Comparison of ENCODE assay signal across 1 cellular context in genomic region chr19:40570313-40571004, GRCh38.
TF ChIP-seq lines count a peak whose summit lies in the region.

No MANE protein-coding gene starts in this region.

TF ChIP-seq in K562, 482 proteins besides CTCF, POLR2A, EP300 and RAD21 (continued from another document and continues in another):
- TF ChIP-seq ZNF407 (IDR thresholded peaks at IDR 0.05; ENCODE audit: low read depth) (no peak), ZNF830 (CRISPR knock-in tag; IDR thresholded peaks at IDR 0.05) (no peak), NR4A1 (CRISPR knock-in tag; IDR thresholded peaks at IDR 0.05) (no peak), NR4A1 (tag; IDR thresholded peaks at IDR 0.05) (0 out of 2 replicates have a peak, but pooled peaks have one; percentile 42), ELK1 (CRISPR knock-in tag; IDR thresholded peaks at IDR 0.05) (no peak), RB1 (IDR thresholded peaks at IDR 0.05; ENCODE audit: low read depth) (peak; percentile 85), HMGN3 (IDR thresholded peaks at IDR 0.05; ENCODE audit: borderline replicate concordance, extremely low read depth, insufficient read length, low read depth, low read length) (peak; percentile 85), HES1 (IDR thresholded peaks at IDR 0.05; ENCODE audit: low read depth) (no peak), MBD1 (CRISPR knock-in tag; IDR thresholded peaks at IDR 0.05) (no peak), ZBTB49 (CRISPR knock-in tag; IDR thresholded peaks at IDR 0.05; ENCODE audit: borderline replicate concordance) (no peak), CXXC5 (CRISPR knock-in tag; IDR thresholded peaks at IDR 0.05) (peak; percentile 78), POLR2G (IDR thresholded peaks at IDR 0.05; ENCODE audit: low read depth, low read length) (peak; percentile 78), VEZF1 (CRISPR knock-in tag; IDR thresholded peaks at IDR 0.05) (peak; percentile 92), MTF1 (CRISPR knock-in tag; IDR thresholded peaks at IDR 0.05; ENCODE audit: borderline replicate concordance) (no peak), ESRRA (IDR thresholded peaks at IDR 0.05; ENCODE audit: borderline replicate concordance, low read depth) (peak; percentile 95; the same call in 1 of the 2 replicates), GMEB1 (CRISPR knock-in tag; IDR thresholded peaks at IDR 0.05) (0 out of 2 replicates have a peak, but pooled peaks have one; percentile 25), TSHZ1 (CRISPR knock-in tag; IDR thresholded peaks at IDR 0.05) (no peak), FOS (IDR thresholded peaks at IDR 0.05; ENCODE audit: extremely low read depth, insufficient read length) (peak; percentile 54), ASH1L (IDR thresholded peaks at IDR 0.05; ENCODE audit: borderline replicate concordance, low read depth, partially characterized antibody) (no peak), ZNF133 (CRISPR knock-in tag; IDR thresholded peaks at IDR 0.05) (no peak), TBP (optimal IDR thresholded peaks at IDR 0.05; ENCODE audit: low read depth, low read length) (peak; percentile 79), ERF (CRISPR knock-in tag; IDR thresholded peaks at IDR 0.05) (no peak), BDP1 (IDR thresholded peaks at IDR 0.05; ENCODE audit: insufficient read depth, insufficient read length) (no peak), CHD1 (IDR thresholded peaks at IDR 0.05; ENCODE audit: low read length) (no peak), ZNF263 (CRISPR knock-in tag; IDR thresholded peaks at IDR 0.05; ENCODE audit: borderline replicate concordance) (no peak), RNF2 (IDR thresholded peaks at IDR 0.05) (no peak), HCFC1 (IDR thresholded peaks at IDR 0.05; ENCODE audit: low read depth, low read length) (peak; percentile 35; the same call in 1 of the 2 replicates), CCNT2 (IDR thresholded peaks at IDR 0.05; ENCODE audit: borderline replicate concordance, extremely low read depth, insufficient read length, low read depth, low read length) (peak; percentile 80), ZNF766 (CRISPR knock-in tag; conservative IDR thresholded peaks at IDR 0.05) (no peak), NELFE (IDR thresholded peaks at IDR 0.05; ENCODE audit: insufficient read depth, insufficient read length) (no peak), CEBPB (tag; IDR thresholded peaks at IDR 0.05) (no peak), MIER1 (IDR thresholded peaks at IDR 0.05; ENCODE audit: low read depth) (no peak), ZBTB34 (CRISPR knock-in tag; IDR thresholded peaks at IDR 0.05) (no peak), ZKSCAN1 (IDR thresholded peaks at IDR 0.05; ENCODE audit: low read depth, low read length) (no peak), U2AF2 (optimal IDR thresholded peaks at IDR 0.05; ENCODE audit: low read depth, low read length) (no peak)
